34 cellular contexts compared by ENCODE assay signal in the genomic region with DNA sequence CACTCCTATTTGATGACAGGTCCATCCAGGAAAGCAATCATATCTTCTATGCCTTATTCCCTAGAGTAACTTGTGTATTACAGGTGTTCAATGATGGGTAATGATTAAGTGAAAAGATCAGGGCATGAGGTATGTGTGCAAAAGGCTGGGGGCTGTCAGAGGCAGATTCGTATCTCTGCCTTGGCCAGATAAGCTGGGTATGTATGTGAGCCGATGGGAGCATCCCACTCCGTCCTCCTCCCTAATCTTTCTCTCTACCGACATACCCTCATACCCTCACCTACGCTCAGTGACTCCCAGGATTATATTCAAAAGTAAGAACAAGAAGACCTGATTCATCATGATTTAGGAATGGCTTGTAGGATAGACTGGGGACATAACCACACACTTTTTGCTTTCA.
"Had no signal": no experiment of that assay in that cellular context is flagged by ENCODE, and none has a peak within 500 bp of the region (broad histone marks: within the 10 kb centered on the region; RNA-seq: fewer than 3 reads in every experiment).

No MANE protein-coding gene starts in this region.

- H3K27me3 Mint-ChIP-seq: activated B cell treated with CpG ODN at 0.5 μM for 24 hours; activated CD8-positive, alpha-beta memory T cell treated with anti-CD3 and anti-CD28 coated beads, Interleukin-2, amount 10 ng/mL, durations not matched to agents 7 days and 5 days; activated naive CD4-positive, alpha-beta T cell treated with anti-CD3 and anti-CD28 coated beads, Interleukin-2, amount 10 ng/mL, durations not matched to agents 7 days and 5 days; activated naive CD4-positive, alpha-beta T cell treated with anti-CD3 and anti-CD28 coated beads, Interleukin-2, amount 50 U/mL, for 24 hours; brain; central memory CD8-positive, alpha-beta T cell had no signal

- DNase-seq: activated B cell treated with CpG ODN at 0.5 μM for 24 hours; activated CD4-positive, alpha-beta memory T cell treated with anti-CD3 and anti-CD28 coated beads for 36 hours; activated CD4-positive, alpha-beta T cell treated with anti-CD3 and anti-CD28 coated beads for 4 hours; activated CD4-positive, alpha-beta T cell treated with anti-CD3 and anti-CD28 coated beads, Interleukin-2, amount 10 ng/mL, durations not matched to agents 24 days and 14 days; activated CD4-positive, alpha-beta T cell treated with anti-CD3 and anti-CD28 coated beads, Interleukin-2, amount 50 U/mL, for 1 hour; activated CD4-positive, alpha-beta T cell treated with anti-CD3 and anti-CD28 coated beads, Interleukin-2, amount 50 U/mL, for 4 hours; activated CD4-positive, CD25-positive, alpha-beta regulatory T cell treated with anti-CD3 and anti-CD28 coated beads, Interleukin-2, amount 50 U/mL, for 72 hours; activated CD8-positive, alpha-beta memory T cell treated with anti-CD3 and anti-CD28 coated beads for 24 hours; activated CD8-positive, alpha-beta memory T cell treated with anti-CD3 and anti-CD28 coated beads, Interleukin-2, amount 10 ng/mL, durations not matched to agents 7 days and 5 days; activated CD8-positive, alpha-beta memory T cell treated with anti-CD3 and anti-CD28 coated beads, Interleukin-2, amount 50 U/mL, for 48 hours; activated CD8-positive, alpha-beta T cell treated with anti-CD3 and anti-CD28 coated beads, Interleukin-2, amount 10 ng/mL, durations not matched to agents 7 days and 5 days; activated effector memory CD4-positive, alpha-beta T cell treated with Interleukin-2 at 50 U/mL for 16 hours; activated gamma-delta T cell; activated naive CD4-positive, alpha-beta T cell treated with anti-CD3 and anti-CD28 coated beads, Interleukin-2, amount 10 ng/mL, durations not matched to agents 7 days and 5 days; activated naive CD4-positive, alpha-beta T cell treated with Interleukin-2 at 50 U/mL for 16 hours; activated naive CD8-positive, alpha-beta T cell treated with anti-CD3 and anti-CD28 coated beads, Interleukin-2, amount 10 ng/mL, durations not matched to agents 7 days and 5 days; activated naive CD8-positive, alpha-beta T cell treated with anti-CD3 and anti-CD28 coated beads, Interleukin-2, amount 50 U/mL, for 24 hours; activated T-cell treated with anti-CD3 and anti-CD28 coated beads, Interleukin-2, amount 50 U/mL, for 24 hours; activated T-cell treated with anti-CD3 and anti-CD28 coated beads, Interleukin-2, amount 50 U/mL, for 48 hours; amygdala; anterior cingulate cortex; cerebellar nuclear complex; T-cell; T-helper 2 cell; T-helper 9 cell had no signal

- H3K9me3 ChIP-seq: ascending aorta had no signal

- H3K36me3 ChIP-seq: ascending aorta, cardiac muscle cell had no signal

- H3K4me3 ChIP-seq: ascending aorta, cardiac muscle cell had no signal

- H3K9me3 Mint-ChIP-seq: activated B cell treated with CpG ODN at 0.5 μM for 24 hours; activated CD4-positive, alpha-beta memory T cell treated with anti-CD3 and anti-CD28 coated beads for 36 hours; activated CD4-positive, alpha-beta T cell treated with anti-CD3 and anti-CD28 coated beads, Interleukin-2, amount 10 ng/mL, durations not matched to agents 24 days and 14 days; activated naive CD4-positive, alpha-beta T cell treated with anti-CD3 and anti-CD28 coated beads, Interleukin-2, amount 10 ng/mL, durations not matched to agents 7 days and 5 days; activated naive CD4-positive, alpha-beta T cell treated with anti-CD3 and anti-CD28 coated beads, Interleukin-2, amount 50 U/mL, for 24 hours; activated naive CD8-positive, alpha-beta T cell treated with anti-CD3 and anti-CD28 coated beads, Interleukin-2, amount 10 ng/mL, durations not matched to agents 7 days and 5 days; activated naive CD8-positive, alpha-beta T cell treated with anti-CD3 and anti-CD28 coated beads, Interleukin-2, amount 50 U/mL, for 24 hours; activated T-cell treated with anti-CD3 and anti-CD28 coated beads, Interleukin-2, amount 50 U/mL, for 24 hours; activated T-helper 2 cell treated with anti-CD3 and anti-CD28 coated beads, Interferon-gamma antibody, Interleukin-2, Interleukin-4, amounts not matched to agents 10 μg/mL and 5 μg/mL and 100 μg/mL, durations not matched to agents 14 hours and 24 hours and 36 hours; brain; central memory CD8-positive, alpha-beta T cell; T-cell; T-helper 2 cell treated with Interferon-gamma antibody and Interleukin-4, amounts not matched to agents 5 μg/mL and 100 μg/mL, for 36 hours had no signal

- H3K36me3 Mint-ChIP-seq: activated CD4-positive, alpha-beta memory T cell treated with anti-CD3 and anti-CD28 coated beads for 36 hours; activated CD8-positive, alpha-beta memory T cell treated with anti-CD3 and anti-CD28 coated beads, Interleukin-2, amount 10 ng/mL, durations not matched to agents 7 days and 5 days; activated naive CD4-positive, alpha-beta T cell treated with anti-CD3 and anti-CD28 coated beads, Interleukin-2, amount 10 ng/mL, durations not matched to agents 7 days and 5 days; activated naive CD4-positive, alpha-beta T cell treated with anti-CD3 and anti-CD28 coated beads, Interleukin-2, amount 50 U/mL, for 24 hours; activated naive CD8-positive, alpha-beta T cell; activated naive CD8-positive, alpha-beta T cell treated with anti-CD3 and anti-CD28 coated beads, Interleukin-2, amount 10 ng/mL, durations not matched to agents 7 days and 5 days; brain had no signal

- H3K27ac ChIP-seq: ascending aorta, cardiac muscle cell, VCaP had no signal

- H3K27ac Mint-ChIP-seq: activated B cell treated with CpG ODN at 0.5 μM for 24 hours; activated CD4-positive, alpha-beta memory T cell treated with anti-CD3 and anti-CD28 coated beads for 36 hours; activated CD4-positive, alpha-beta T cell treated with anti-CD3 and anti-CD28 coated beads, Interleukin-2, amount 10 ng/mL, durations not matched to agents 24 days and 14 days; activated CD8-positive, alpha-beta memory T cell treated with anti-CD3 and anti-CD28 coated beads, Interleukin-2, amount 10 ng/mL, durations not matched to agents 7 days and 5 days; activated CD8-positive, alpha-beta T cell treated with anti-CD3 and anti-CD28 coated beads, Interleukin-2, amount 10 ng/mL, durations not matched to agents 7 days and 5 days; activated naive CD4-positive, alpha-beta T cell treated with anti-CD3 and anti-CD28 coated beads, Interleukin-2, amount 10 ng/mL, durations not matched to agents 7 days and 5 days; activated naive CD4-positive, alpha-beta T cell treated with anti-CD3 and anti-CD28 coated beads, Interleukin-2, amount 50 U/mL, for 24 hours; activated naive CD8-positive, alpha-beta T cell; activated naive CD8-positive, alpha-beta T cell treated with anti-CD3 and anti-CD28 coated beads, Interleukin-2, amount 10 ng/mL, durations not matched to agents 7 days and 5 days; activated naive CD8-positive, alpha-beta T cell treated with anti-CD3 and anti-CD28 coated beads, Interleukin-2, amount 50 U/mL, for 24 hours; activated T-cell treated with anti-CD3 and anti-CD28 coated beads, Interleukin-2, amount 50 U/mL, for 24 hours; activated T-helper 2 cell treated with anti-CD3 and anti-CD28 coated beads, Interferon-gamma antibody, Interleukin-2, Interleukin-4, amounts not matched to agents 10 μg/mL and 5 μg/mL and 100 μg/mL, durations not matched to agents 14 hours and 24 hours and 36 hours; brain; T-cell; T-helper 2 cell treated with Interferon-gamma antibody and Interleukin-4, amounts not matched to agents 5 μg/mL and 100 μg/mL, for 36 hours had no signal

- H3K4me3 Mint-ChIP-seq: activated B cell treated with CpG ODN at 0.5 μM for 24 hours; activated CD4-positive, alpha-beta memory T cell treated with anti-CD3 and anti-CD28 coated beads for 36 hours; activated CD4-positive, alpha-beta T cell treated with anti-CD3 and anti-CD28 coated beads, Interleukin-2, amount 10 ng/mL, durations not matched to agents 24 days and 14 days; activated CD8-positive, alpha-beta memory T cell treated with anti-CD3 and anti-CD28 coated beads, Interleukin-2, amount 10 ng/mL, durations not matched to agents 7 days and 5 days; activated CD8-positive, alpha-beta T cell treated with anti-CD3 and anti-CD28 coated beads, Interleukin-2, amount 10 ng/mL, durations not matched to agents 7 days and 5 days; activated naive CD4-positive, alpha-beta T cell treated with anti-CD3 and anti-CD28 coated beads, Interleukin-2, amount 10 ng/mL, durations not matched to agents 7 days and 5 days; activated naive CD4-positive, alpha-beta T cell treated with anti-CD3 and anti-CD28 coated beads, Interleukin-2, amount 50 U/mL, for 24 hours; activated naive CD8-positive, alpha-beta T cell; activated naive CD8-positive, alpha-beta T cell treated with anti-CD3 and anti-CD28 coated beads, Interleukin-2, amount 10 ng/mL, durations not matched to agents 7 days and 5 days; activated naive CD8-positive, alpha-beta T cell treated with anti-CD3 and anti-CD28 coated beads, Interleukin-2, amount 50 U/mL, for 24 hours; activated T-cell treated with anti-CD3 and anti-CD28 coated beads, Interleukin-2, amount 50 U/mL, for 24 hours; brain; central memory CD8-positive, alpha-beta T cell; T-cell; T-helper 2 cell treated with Interferon-gamma antibody and Interleukin-4, amounts not matched to agents 5 μg/mL and 100 μg/mL, for 36 hours had no signal

- H3K4me1 ChIP-seq: ascending aorta had no signal

- H3K27me3 ChIP-seq: ascending aorta, cardiac muscle cell had no signal

- H3K4me1 Mint-ChIP-seq: activated B cell treated with CpG ODN at 0.5 μM for 24 hours; activated CD4-positive, alpha-beta T cell treated with anti-CD3 and anti-CD28 coated beads, Interleukin-2, amount 10 ng/mL, durations not matched to agents 24 days and 14 days; activated naive CD4-positive, alpha-beta T cell treated with anti-CD3 and anti-CD28 coated beads, Interleukin-2, amount 10 ng/mL, durations not matched to agents 7 days and 5 days had no signal
